8 cellular contexts compared by ENCODE assay signal in the genomic region with DNA sequence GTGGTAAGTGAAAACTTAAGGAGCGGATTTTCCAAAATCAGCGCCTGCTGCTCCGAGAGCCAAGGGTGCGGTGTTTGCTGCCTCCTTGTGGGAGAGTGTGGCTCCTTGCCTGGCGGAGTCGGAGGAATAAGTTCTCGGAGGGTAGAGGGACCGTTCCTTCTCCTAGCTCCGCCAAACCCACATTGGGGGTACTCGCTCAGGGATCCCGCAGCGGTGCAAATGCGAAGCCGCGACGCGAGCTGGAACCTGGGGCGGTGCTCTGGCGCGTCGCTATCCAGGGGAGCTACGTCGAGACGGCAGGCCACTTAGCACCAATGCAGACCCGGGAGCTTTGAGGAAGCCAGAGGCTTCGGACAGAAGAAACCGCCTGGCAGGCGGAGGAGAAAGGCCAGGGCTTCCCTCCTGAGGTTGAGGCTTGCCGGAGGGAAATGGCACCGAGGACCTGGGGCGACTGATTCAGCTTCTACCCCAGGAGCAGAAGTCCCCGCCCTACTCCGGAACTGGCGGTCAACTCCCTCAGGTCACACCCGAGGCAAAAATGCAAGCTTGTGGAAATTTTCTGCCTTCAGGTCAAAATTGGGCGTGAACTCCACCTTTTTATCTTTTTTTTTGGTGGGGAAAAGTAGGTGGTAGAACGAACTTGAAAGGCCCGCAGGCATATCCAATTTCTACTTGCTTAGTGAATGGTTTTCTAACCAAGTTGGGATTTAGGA. TPM values are rescaled to one million over a fixed set of nuclear protein-coding genes. Genes with fewer than 3 reads are reported as not detected.
DNase-seq lines count a peak whose midpoint lies in the region; ATAC-seq and TF ChIP-seq lines count a peak whose summit lies in the region.

No MANE protein-coding gene starts in this region.

- peak overlapping the region; percentile 84 for H3K27ac Mint-ChIP-seq in central memory CD8-positive, alpha-beta T cell (ENCODE audit: low read depth)

- peaks cover 20% of the 10 kb centered on the region for H3K4me1 Mint-ChIP-seq in central memory CD8-positive, alpha-beta T cell

- intact Hi-C loops in HCT116 (cut with micrococcal nuclease): loop anchor here (2.0 kb wide), 1 partner anchor 266 kb away; no protein-coding TSS in a partner anchor

- DNase-seq in NCI-H1417 (lab: John Stamatoyannopoulos, UW) (peak; percentile 26 to 33 (median 26)), NCI-H1417 treated with DMSO at 0.1 percent for 48 hours (lab: John Stamatoyannopoulos, UW) (no peak), HCT116 (ENCODE audit: low read depth, low spot score) (peak; percentile 70), MG63 (peak; percentile 72), WERI-Rb-1 (peak; percentile 80), kidney tubule cell (ENCODE audit: low spot score) (peak; percentile 69)
- DNase-seq in central memory CD8-positive, alpha-beta T cell (ENCODE audit: low spot score in 2 of 2): no peak
- DNase-seq in stimulated activated CD4-positive, alpha-beta T cell treated with anti-CD3 and anti-CD28 coated beads, Interleukin-1b, Interleukin-23, amount 100 ng/mL, for 48 hours: peak; percentile 50

- H3K9ac ChIP-seq in HCT116 (ENCODE audit: low read length): peak overlapping the region; percentile 74

- H3K9me3 ChIP-seq in HCT116 (ENCODE audit: control insufficient read depth in 1 of 2, insufficient read depth in 1 of 2, low read depth in 1 of 2, low read length in 2 of 2): no peaks in the 10 kb centered on the region
- no peaks in the 10 kb centered on the region for H3K9me3 ChIP-seq in MG63
- no peaks in the 10 kb centered on the region for H3K9me3 ChIP-seq in WERI-Rb-1 (ENCODE audit: severe bottlenecking)

- CTCF ChIA-PET in HCT116 (lab: Charles Lee): interaction anchor here (0.6 to 1.8 kb wide), 10 partner anchors 9 to 264 kb away, joined by 3 to 14 read pairs (median 4); no protein-coding TSS in a partner anchor

- H3K27me3 ChIP-seq in HCT116 (ENCODE audit: insufficient read depth, low read length) (no peaks in the 10 kb centered on the region), MG63 (no peaks in the 10 kb centered on the region), WERI-Rb-1 (ENCODE audit: insufficient read depth, low read depth, severe bottlenecking) (no peaks in the 10 kb centered on the region)

- peak overlapping the region; percentile 96 for H3K4me2 ChIP-seq in HCT116 (ENCODE audit: low read length)

- H3K4me3 ChIP-seq in HCT116 (replicated peaks in 1 of 2; ENCODE audit: low read depth in 1 of 2, low read length in 2 of 2) (peak overlapping the region; percentile 52 to 66), MG63 (peak overlapping the region; percentile 60), WERI-Rb-1 (ENCODE audit: low read depth, low read length) (peak overlapping the region; percentile 84)

- peaks cover 19 to 39% of the 10 kb centered on the region in 2 experiments for H3K4me1 ChIP-seq in HCT116 (ENCODE audit: control insufficient read depth in 1 of 2, insufficient read depth in 2 of 2, low read length in 2 of 2)

- no peaks in the 10 kb centered on the region for H3K79me2 ChIP-seq in HCT116 (ENCODE audit: insufficient read depth, low read length)

- TF ChIP-seq RAD21 in HCT116 (IDR thresholded peaks at IDR 0.05; ENCODE audit: low read depth): peak; percentile 84

- peak; percentile 64 for TF ChIP-seq POLR2A in HCT116 (IDR thresholded peaks at IDR 0.05; ENCODE audit: borderline replicate concordance, extremely low read depth, insufficient read depth, insufficient read length)

- H3K9me2 ChIP-seq in HCT116 (ENCODE audit: insufficient read depth): no peaks in the 10 kb centered on the region

- H2AFZ ChIP-seq in HCT116 (ENCODE audit: low read depth, low read length, poor library complexity, severe bottlenecking): peak overlapping the region; percentile 96

- TF ChIP-seq CTCF in HCT116 (IDR thresholded peaks at IDR 0.05 in 2 of 3, conservative IDR thresholded peaks at IDR 0.05 in 1 of 3; ENCODE audit: borderline replicate concordance in 1 of 3, insufficient read depth in 1 of 3, low read depth in 2 of 3, low read length in 2 of 3) (peak; percentile 53 to 85 (median 75); a peak in 5 of 6 replicates), WERI-Rb-1 (IDR thresholded peaks at IDR 0.05; ENCODE audit: low read depth, low read length) (peak; percentile 84)

- POLR2A ChIA-PET in HCT116 (lab: Charles Lee): interaction anchor here (0.9 to 1.5 kb wide), 7 partner anchors 12 to 264 kb away, joined by 3 to 10 read pairs (median 5); a partner anchor contains a TSS

- RAD21 ChIA-PET in HCT116 (lab: Charles Lee; ENCODE audit: low non-redundant PET in 1 of 2, low total read pairs in 2 of 2, uncharacterized antibody in 2 of 2, unreplicated experiment in 2 of 2): no interaction called here

- H3K4me3 Mint-ChIP-seq in central memory CD8-positive, alpha-beta T cell: peak overlapping the region; percentile 85

- peak; percentile 85 for ATAC-seq in HCT116
- peak; percentile 75 for ATAC-seq in central memory CD8-positive, alpha-beta T cell (replicated peaks; ENCODE audit: extremely low read depth, poor library complexity, severe bottlenecking)

- H4K20me1 ChIP-seq in HCT116 (ENCODE audit: insufficient read depth): no peaks in the 10 kb centered on the region

- TSS peak; percentile 97 for BruUV-seq in HCT116 (replicated peaks; lab: Mats Ljungman, UMichigan)

- no peaks in the 10 kb centered on the region for H3K27me3 Mint-ChIP-seq in central memory CD8-positive, alpha-beta T cell

- H3K36me3 ChIP-seq in HCT116 (ENCODE audit: control insufficient read depth in 1 of 2, insufficient read depth in 2 of 2, low read length in 2 of 2): no peaks in the 10 kb centered on the region
- H3K36me3 ChIP-seq in MG63: no peaks in the 10 kb centered on the region
- no peaks in the 10 kb centered on the region for H3K36me3 ChIP-seq in WERI-Rb-1

- H3K9me3 Mint-ChIP-seq in central memory CD8-positive, alpha-beta T cell: no peaks in the 10 kb centered on the region

- no peaks in the 10 kb centered on the region for H3K36me3 Mint-ChIP-seq in central memory CD8-positive, alpha-beta T cell (ENCODE audit: insufficient read depth)

- H3K27ac ChIP-seq in HCT116 (ENCODE audit: low read depth, low read length) (peak overlapping the region; percentile 90), WERI-Rb-1 (peak overlapping the region; percentile 34)

TF ChIP-seq in HCT116, 20 proteins besides CTCF, POLR2A, EP300 and RAD21 (continues in another document):
- TF ChIP-seq YY1 (IDR thresholded peaks at IDR 0.05; ENCODE audit: extremely low read depth, insufficient replicate concordance, low read depth, low read length): peak; percentile 72
- TF ChIP-seq, protein P1, sequence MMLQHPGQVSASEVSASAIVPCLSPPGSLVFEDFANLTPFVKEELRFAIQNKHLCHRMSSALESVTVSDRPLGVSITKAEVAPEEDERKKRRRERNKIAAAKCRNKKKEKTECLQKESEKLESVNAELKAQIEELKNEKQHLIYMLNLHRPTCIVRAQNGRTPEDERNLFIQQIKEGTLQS (IDR thresholded peaks at IDR 0.05): no peak
- no peak for TF ChIP-seq ELF1 (IDR thresholded peaks at IDR 0.05; ENCODE audit: borderline replicate concordance, low read depth)
- TF ChIP-seq EZH2 (IDR thresholded peaks at IDR 0.05): no peak
- TF ChIP-seq, protein P2, sequence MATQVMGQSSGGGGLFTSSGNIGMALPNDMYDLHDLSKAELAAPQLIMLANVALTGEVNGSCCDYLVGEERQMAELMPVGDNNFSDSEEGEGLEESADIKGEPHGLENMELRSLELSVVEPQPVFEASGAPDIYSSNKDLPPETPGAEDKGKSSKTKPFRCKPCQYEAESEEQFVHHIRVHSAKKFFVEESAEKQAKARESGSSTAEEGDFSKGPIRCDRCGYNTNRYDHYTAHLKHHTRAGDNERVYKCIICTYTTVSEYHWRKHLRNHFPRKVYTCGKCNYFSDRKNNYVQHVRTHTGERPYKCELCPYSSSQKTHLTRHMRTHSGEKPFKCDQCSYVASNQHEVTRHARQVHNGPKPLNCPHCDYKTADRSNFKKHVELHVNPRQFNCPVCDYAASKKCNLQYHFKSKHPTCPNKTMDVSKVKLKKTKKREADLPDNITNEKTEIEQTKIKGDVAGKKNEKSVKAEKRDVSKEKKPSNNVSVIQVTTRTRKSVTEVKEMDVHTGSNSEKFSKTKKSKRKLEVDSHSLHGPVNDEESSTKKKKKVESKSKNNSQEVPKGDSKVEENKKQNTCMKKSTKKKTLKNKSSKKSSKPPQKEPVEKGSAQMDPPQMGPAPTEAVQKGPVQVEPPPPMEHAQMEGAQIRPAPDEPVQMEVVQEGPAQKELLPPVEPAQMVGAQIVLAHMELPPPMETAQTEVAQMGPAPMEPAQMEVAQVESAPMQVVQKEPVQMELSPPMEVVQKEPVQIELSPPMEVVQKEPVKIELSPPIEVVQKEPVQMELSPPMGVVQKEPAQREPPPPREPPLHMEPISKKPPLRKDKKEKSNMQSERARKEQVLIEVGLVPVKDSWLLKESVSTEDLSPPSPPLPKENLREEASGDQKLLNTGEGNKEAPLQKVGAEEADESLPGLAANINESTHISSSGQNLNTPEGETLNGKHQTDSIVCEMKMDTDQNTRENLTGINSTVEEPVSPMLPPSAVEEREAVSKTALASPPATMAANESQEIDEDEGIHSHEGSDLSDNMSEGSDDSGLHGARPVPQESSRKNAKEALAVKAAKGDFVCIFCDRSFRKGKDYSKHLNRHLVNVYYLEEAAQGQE (IDR thresholded peaks at IDR 0.05; ENCODE audit: low read depth): no peak

RNA-seq across cellular contexts. Expression of a gene that starts 5.7 kb away (rescaled TPM):
- total RNA-seq in HCT116 (2021; ENCODE audit: unreplicated experiment): not detected
- not detected in 2 replicates for polyA plus RNA-seq in HCT116 (2012)
- not detected in 2 replicates for total RNA-seq in MG63 (2014; rRNA removed; shearing (Covaris generic); ENCODE audit: low replicate concordance)

RNA-seq across cellular contexts. Expression of a gene that starts 19.3 kb away (rescaled TPM):
- total RNA-seq in HCT116 (2021; ENCODE audit: unreplicated experiment): not detected
- not detected in 2 replicates for polyA plus RNA-seq in HCT116 (2012)
- total RNA-seq in MG63 (2014; rRNA removed; shearing (Covaris generic); ENCODE audit: low replicate concordance): not detected in 2 replicates

RNA-seq across cellular contexts. Expression of a gene that starts 26.5 kb away (rescaled TPM):
- total RNA-seq in HCT116 (2021; ENCODE audit: unreplicated experiment): not detected
- polyA plus RNA-seq in HCT116 (2012): not detected in 2 replicates
- total RNA-seq in MG63 (2014; rRNA removed; shearing (Covaris generic); ENCODE audit: low replicate concordance): not detected in 2 replicates

RNA-seq across cellular contexts. Expression of a gene that starts 34.9 kb away (rescaled TPM):
- total RNA-seq in HCT116 (2021; ENCODE audit: unreplicated experiment): not detected
- not detected in 2 replicates for polyA plus RNA-seq in HCT116 (2012)
- total RNA-seq in MG63 (2014; rRNA removed; shearing (Covaris generic); ENCODE audit: low replicate concordance): not detected in 2 replicates

Comparison
In these comparisons a context has a peak if more than half of its experiments do, and no peak if none do; other contexts are left out.
1. DNase-seq: peak in NCI-H1417 (3 of 3), HCT116 (single experiment), MG63 (single experiment), WERI-Rb-1 (single experiment), kidney tubule cell (single experiment) and stimulated activated CD4-positive, alpha-beta T cell treated with anti-CD3 and anti-CD28 coated beads, Interleukin-1b, Interleukin-23, amount 100 ng/mL, for 48 hours (single experiment); none in NCI-H1417 treated with DMSO at 0.1 percent for 48 hours (single experiment) and central memory CD8-positive, alpha-beta T cell (0 of 2).
2. Peak in every context shown above with its lines, with median percentiles within 50 percentile points of each other: H3K4me3 ChIP-seq.